1 cellular context compared by ENCODE assay signal in genomic region chr5:132277971-132278964, GRCh38.
A peak's percentile ranks its signal among the peaks of the same experiment; 100 is the strongest.
TF ChIP-seq lines count a peak whose summit lies in the region.

No MANE protein-coding gene starts in this region.

TF ChIP-seq in K562, 482 proteins besides CTCF, POLR2A, EP300 and RAD21 (continued from another document):
- no peak for TF ChIP-seq REST (CRISPR knock-in tag; IDR thresholded peaks at IDR 0.05; ENCODE audit: low read depth)
- peak in 1 of 2 experiments; percentile 65; a peak in 1 of 3 replicates for TF ChIP-seq CBX3 (IDR thresholded peaks at IDR 0.05; ENCODE audit: borderline replicate concordance in 1 of 2, low read length in 2 of 2)
- peak; percentile 5; the same call in 1 of the 2 replicates for TF ChIP-seq POLR2G (IDR thresholded peaks at IDR 0.05; ENCODE audit: low read depth, low read length)
- TF ChIP-seq, protein P1, sequence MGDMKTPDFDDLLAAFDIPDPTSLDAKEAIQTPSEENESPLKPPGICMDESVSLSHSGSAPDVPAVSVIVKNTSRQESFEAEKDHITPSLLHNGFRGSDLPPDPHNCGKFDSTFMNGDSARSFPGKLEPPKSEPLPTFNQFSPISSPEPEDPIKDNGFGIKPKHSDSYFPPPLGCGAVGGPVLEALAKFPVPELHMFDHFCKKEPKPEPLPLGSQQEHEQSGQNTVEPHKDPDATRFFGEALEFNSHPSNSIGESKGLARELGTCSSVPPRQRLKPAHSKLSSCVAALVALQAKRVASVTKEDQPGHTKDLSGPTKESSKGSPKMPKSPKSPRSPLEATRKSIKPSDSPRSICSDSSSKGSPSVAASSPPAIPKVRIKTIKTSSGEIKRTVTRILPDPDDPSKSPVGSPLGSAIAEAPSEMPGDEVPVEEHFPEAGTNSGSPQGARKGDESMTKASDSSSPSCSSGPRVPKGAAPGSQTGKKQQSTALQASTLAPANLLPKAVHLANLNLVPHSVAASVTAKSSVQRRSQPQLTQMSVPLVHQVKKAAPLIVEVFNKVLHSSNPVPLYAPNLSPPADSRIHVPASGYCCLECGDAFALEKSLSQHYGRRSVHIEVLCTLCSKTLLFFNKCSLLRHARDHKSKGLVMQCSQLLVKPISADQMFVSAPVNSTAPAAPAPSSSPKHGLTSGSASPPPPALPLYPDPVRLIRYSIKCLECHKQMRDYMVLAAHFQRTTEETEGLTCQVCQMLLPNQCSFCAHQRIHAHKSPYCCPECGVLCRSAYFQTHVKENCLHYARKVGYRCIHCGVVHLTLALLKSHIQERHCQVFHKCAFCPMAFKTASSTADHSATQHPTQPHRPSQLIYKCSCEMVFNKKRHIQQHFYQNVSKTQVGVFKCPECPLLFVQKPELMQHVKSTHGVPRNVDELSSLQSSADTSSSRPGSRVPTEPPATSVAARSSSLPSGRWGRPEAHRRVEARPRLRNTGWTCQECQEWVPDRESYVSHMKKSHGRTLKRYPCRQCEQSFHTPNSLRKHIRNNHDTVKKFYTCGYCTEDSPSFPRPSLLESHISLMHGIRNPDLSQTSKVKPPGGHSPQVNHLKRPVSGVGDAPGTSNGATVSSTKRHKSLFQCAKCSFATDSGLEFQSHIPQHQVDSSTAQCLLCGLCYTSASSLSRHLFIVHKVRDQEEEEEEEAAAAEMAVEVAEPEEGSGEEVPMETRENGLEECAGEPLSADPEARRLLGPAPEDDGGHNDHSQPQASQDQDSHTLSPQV (IDR thresholded peaks at IDR 0.05): peak; percentile 71
- 0 out of 2 replicates have a peak, but pooled peaks have one; percentile 43 for TF ChIP-seq DPF2 (IDR thresholded peaks at IDR 0.05)
